Comparison of ENCODE assay signal across 8 cellular contexts in the genomic region with DNA sequence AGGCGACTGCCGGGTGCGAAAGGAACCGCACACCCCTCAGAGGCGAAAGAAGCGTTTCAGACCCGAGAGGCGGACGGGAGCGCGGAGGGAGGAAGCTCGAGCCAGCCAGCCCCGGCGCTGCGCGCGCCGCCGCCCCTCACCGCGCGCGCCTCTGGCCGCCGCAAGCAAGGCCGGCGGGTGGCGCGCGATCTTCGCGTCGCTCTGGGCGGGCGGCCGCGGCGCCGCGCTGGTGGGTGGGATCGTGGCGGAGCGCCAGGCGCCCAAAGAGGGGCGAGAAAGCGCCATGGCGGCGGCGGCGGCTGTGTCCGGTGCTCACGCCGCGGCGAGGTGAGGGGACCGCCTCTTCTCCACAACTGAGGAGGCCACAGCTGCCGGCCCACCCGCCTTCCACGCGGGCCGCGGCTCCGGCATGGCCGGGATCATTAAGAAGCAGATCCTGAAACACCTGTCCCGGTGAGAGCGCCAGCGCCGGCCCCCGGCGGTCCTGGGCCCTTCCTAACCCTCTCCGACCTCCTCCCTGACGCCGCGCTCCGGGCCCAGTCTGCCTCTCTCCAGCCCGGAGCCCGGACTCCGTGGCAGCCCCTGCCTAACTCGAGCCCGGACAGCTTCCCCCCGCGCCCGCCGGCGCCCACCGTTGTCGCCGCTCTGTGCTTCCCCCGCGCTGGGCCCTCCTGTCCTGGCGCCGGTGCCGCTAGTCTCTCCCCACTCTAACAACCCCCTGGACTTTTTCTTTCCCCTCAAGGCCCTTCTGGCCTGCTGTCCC. TPM values are rescaled to one million over a fixed set of nuclear protein-coding genes. Genes with fewer than 3 reads are reported as not detected.
DNase-seq lines count a peak whose midpoint lies in the region; ATAC-seq and TF ChIP-seq lines count a peak whose summit lies in the region.

A gene with protein sequence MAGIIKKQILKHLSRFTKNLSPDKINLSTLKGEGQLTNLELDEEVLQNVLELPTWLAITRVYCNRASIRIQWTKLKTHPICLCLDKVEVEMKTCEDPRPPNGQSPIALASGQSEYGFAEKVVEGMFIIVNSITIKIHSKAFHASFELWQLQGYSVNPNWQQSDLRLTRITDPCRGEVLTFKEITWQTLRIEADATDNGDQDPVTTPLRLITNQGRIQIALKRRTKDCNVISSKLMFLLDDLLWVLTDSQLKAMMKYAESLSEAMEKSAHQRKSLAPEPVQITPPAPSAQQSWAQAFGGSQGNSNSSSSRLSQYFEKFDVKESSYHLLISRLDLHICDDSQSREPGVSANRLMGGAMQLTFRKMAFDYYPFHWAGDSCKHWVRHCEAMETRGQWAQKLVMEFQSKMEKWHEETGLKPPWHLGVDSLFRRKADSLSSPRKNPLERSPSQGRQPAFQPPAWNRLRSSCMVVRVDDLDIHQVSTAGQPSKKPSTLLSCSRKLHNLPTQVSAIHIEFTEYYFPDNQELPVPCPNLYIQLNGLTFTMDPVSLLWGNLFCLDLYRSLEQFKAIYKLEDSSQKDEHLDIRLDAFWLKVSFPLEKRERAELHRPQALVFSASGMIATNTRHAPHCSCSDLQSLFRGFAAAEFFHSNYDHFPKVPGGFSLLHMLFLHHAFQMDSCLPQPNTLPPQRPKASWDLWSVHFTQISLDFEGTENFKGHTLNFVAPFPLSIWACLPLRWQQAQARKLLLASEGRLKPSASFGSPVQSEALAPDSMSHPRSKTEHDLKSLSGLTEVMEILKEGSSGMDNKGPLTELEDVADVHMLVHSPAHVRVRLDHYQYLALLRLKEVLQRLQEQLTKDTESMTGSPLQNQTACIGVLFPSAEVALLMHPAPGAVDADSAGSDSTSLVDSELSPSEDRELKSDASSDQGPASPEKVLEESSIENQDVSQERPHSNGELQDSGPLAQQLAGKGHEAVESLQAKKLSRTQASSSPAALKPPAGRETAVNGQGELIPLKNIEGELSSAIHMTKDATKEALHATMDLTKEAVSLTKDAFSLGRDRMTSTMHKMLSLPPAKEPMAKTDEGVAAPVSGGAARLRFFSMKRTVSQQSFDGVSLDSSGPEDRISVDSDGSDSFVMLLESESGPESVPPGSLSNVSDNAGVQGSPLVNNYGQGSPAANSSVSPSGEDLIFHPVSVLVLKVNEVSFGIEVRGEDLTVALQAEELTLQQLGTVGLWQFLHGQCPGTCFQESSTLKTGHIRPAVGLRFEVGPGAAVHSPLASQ (N-terminal part only) (plus strand): TSS at position 242 of the 763 bp plus-strand sequence. CDS start 168 bp downstream, at position 410.

- peak; percentile 51 to 78 (median 68) for DNase-seq in CD4-positive, alpha-beta T cell
- DNase-seq in HL-60 (ENCODE audit: low read depth in 1 of 2, low spot score in 1 of 2) (peak; percentile 73 to 81), NT2/D1 (ENCODE audit: low read depth, low spot score) (no peak), activated T-cell treated with anti-CD3 and anti-CD28 coated beads for 1 hour (ENCODE audit: low read depth) (peak; percentile 65), epithelial cell of esophagus (ENCODE audit: low read depth) (peak; percentile 68), mucosa of descending colon (peak; percentile 74 to 85 (median 83))
- DNase-seq in stimulated activated CD8-positive, alpha-beta memory T cell treated with anti-CD3 and anti-CD28 coated beads, Interleukin-4, amount 100 ng/mL, for 24 hours (ENCODE audit: low read depth) = peak; percentile 64

- H3K4me3 ChIP-seq in HL-60 (replicated peaks; ENCODE audit: insufficient read depth, low read length) (peak within 1 kb of the TSS; percentile 63), NT2/D1 (ENCODE audit: insufficient read length, low read depth) (peak within 1 kb of the TSS; percentile 79), epithelial cell of esophagus (ENCODE audit: low read length) (peak within 1 kb of the TSS; percentile 75), mucosa of descending colon (peak within 1 kb of the TSS; percentile 50)

- peak; percentile 2 for TF ChIP-seq CTCF in CD4-positive, alpha-beta T cell (IDR thresholded peaks at IDR 0.05)
- TF ChIP-seq CTCF in HL-60 (IDR thresholded peaks at IDR 0.05; ENCODE audit: insufficient read depth, low read length) (no peak), epithelial cell of esophagus (IDR thresholded peaks at IDR 0.05; ENCODE audit: insufficient read depth, low read depth, low read length, missing control alignments) (no peak), mucosa of descending colon (IDR thresholded peaks at IDR 0.05) (no peak)

- H3K9me3 Mint-ChIP-seq in CD4-positive, alpha-beta T cell = no peaks in the 10 kb centered on the region

- H3K4me3 Mint-ChIP-seq in CD4-positive, alpha-beta T cell = peak within 1 kb of the TSS; percentile 99

- H3K27ac ChIP-seq in CD4-positive, alpha-beta T cell (ENCODE audit: low read depth, low read length) = peak within 1 kb of the TSS; percentile 73
- peak within 1 kb of the TSS; percentile 97 for H3K27ac ChIP-seq in HL-60 (replicated peaks)

- intact Hi-C loops in CD4-positive, alpha-beta T cell (cut with DNase I, micrococcal nuclease) = loop anchor here (1.0 to 10.0 kb wide), 4 partner anchors 33 to 267 kb away; partner anchors contain the start of genes ANKS1A (in 1 of the 2), SNRPC (in 1 of the 2) and TAF11 (in 1 of the 2)
- intact Hi-C loops in mucosa of descending colon (cut with DNase I, micrococcal nuclease) = no loop called here

- peaks cover 28% of the 10 kb centered on the region for H3K4me1 Mint-ChIP-seq in CD4-positive, alpha-beta T cell (ENCODE audit: low read depth)

- H3K9me3 ChIP-seq in CD4-positive, alpha-beta T cell (ENCODE audit: control insufficient read depth, low read length) = no peaks in the 10 kb centered on the region
- H3K9me3 ChIP-seq in NT2/D1 (ENCODE audit: insufficient read depth, low read length) (no peaks in the 10 kb centered on the region), mucosa of descending colon (no peaks in the 10 kb centered on the region)

- H3K27me3 ChIP-seq in CD4-positive, alpha-beta T cell (ENCODE audit: control insufficient read depth, insufficient read depth, low read length) = no peaks in the 10 kb centered on the region
- no peaks in the 10 kb centered on the region for H3K27me3 ChIP-seq in HL-60 (ENCODE audit: insufficient read depth, poor library complexity, severe bottlenecking)
- no peaks in the 10 kb centered on the region for H3K27me3 ChIP-seq in NT2/D1 (ENCODE audit: insufficient read depth, insufficient read length)

- H3K4me1 ChIP-seq in NT2/D1 (ENCODE audit: insufficient read depth, insufficient read length) (no peaks in the 10 kb centered on the region), mucosa of descending colon (ENCODE audit: low read depth) (no peaks in the 10 kb centered on the region)

- CTCF ChIA-PET in CD4-positive, alpha-beta T cell (lab: Charles Lee) = interaction anchor here (1.2 to 1.6 kb wide), 7 partner anchors 15 to 265 kb away, joined by 3 read pairs; partner anchors contain the start of gene ILRUN

- peak; percentile 91 for ATAC-seq in CD4-positive, alpha-beta T cell (ENCODE audit: poor library complexity)
- ATAC-seq in GM19438 (IDR thresholded peaks at IDR 0.05; ENCODE audit: low read depth, unreplicated experiment) = peak; percentile 84
- ATAC-seq in mucosa of descending colon = peak; percentile 97

- peaks cover 13% of the 10 kb centered on the region for H3K36me3 Mint-ChIP-seq in CD4-positive, alpha-beta T cell (ENCODE audit: low read depth)

- peak within 1 kb of the TSS; percentile 97 for H3K27ac Mint-ChIP-seq in CD4-positive, alpha-beta T cell

- peak within 1 kb of the TSS; percentile 87 for H3K9ac ChIP-seq in NT2/D1 (ENCODE audit: insufficient read length, low read depth)

- H3K27me3 Mint-ChIP-seq in CD4-positive, alpha-beta T cell = no peaks in the 10 kb centered on the region

- POLR2A ChIA-PET in CD4-positive, alpha-beta T cell (lab: Charles Lee) = interaction anchor here (0.7 to 4.3 kb wide), 20 partner anchors 9 to 1820 kb away, joined by 3 to 57 read pairs (median 4); partner anchors contain the start of genes ANKS1A, HMGA1, ILRUN and SNRPC

- H3K36me3 ChIP-seq in NT2/D1 (ENCODE audit: insufficient read depth, insufficient read length, low read length) = no peaks in the 10 kb centered on the region
- H3K36me3 ChIP-seq in mucosa of descending colon (ENCODE audit: low read depth) = no peaks in the 10 kb centered on the region

RNA-seq across cellular contexts. Expression of the gene that starts here (rescaled TPM):
- 1 to 10 TPM; 7.6 to 8.1 TPM for total RNA-seq in CD4-positive, alpha-beta T cell
- 10 to 100 TPM in 1 of 3 donors, 1 to 10 TPM in 2; 9.2 to 11.3 (median 10.0) TPM for total RNA-seq in mucosa of descending colon

Comparison
In these comparisons a context has a peak if more than half of its experiments do, and no peak if none do; other contexts are left out.
1. intact Hi-C loops: an anchor here in CD4-positive, alpha-beta T cell (1.0 to 10.0 kb wide); none called in mucosa of descending colon.